1 cellular context compared by ENCODE assay signal in genomic region chr10:102163342-102163989, GRCh38.
TF ChIP-seq lines count a peak whose summit lies in the region.

No MANE protein-coding gene starts in this region.

TF ChIP-seq in GM23338, 12 proteins besides CTCF, POLR2A, EP300 and RAD21:
- TF ChIP-seq ZNF462 (CRISPR knock-in tag; IDR thresholded peaks at IDR 0.05) (no peak), ZNF331 (CRISPR knock-in tag; IDR thresholded peaks at IDR 0.05; ENCODE audit: low read depth) (no peak), CREB1 (CRISPR knock-in tag; IDR thresholded peaks at IDR 0.05; ENCODE audit: low read depth) (no peak), EZH2phosphoT487 (IDR thresholded peaks at IDR 0.05; ENCODE audit: unreplicated experiment) (no peak), REST (IDR thresholded peaks at IDR 0.05; ENCODE audit: unreplicated experiment) (no peak), ZNF114 (CRISPR knock-in tag; IDR thresholded peaks at IDR 0.05) (no peak), JUNB (IDR thresholded peaks at IDR 0.05; ENCODE audit: unreplicated experiment) (no peak), NANOG (IDR thresholded peaks at IDR 0.05; ENCODE audit: borderline replicate concordance) (no peak)
